ENCODE assay signal across 2 cellular contexts in genomic region chr12:12560587-12561304, GRCh38.
A peak's percentile ranks its signal among the peaks of the same experiment; 100 is the strongest.
TF ChIP-seq lines count a peak whose summit lies in the region.

No MANE protein-coding gene starts in this region.

TF ChIP-seq in IMR-90, 13 proteins besides CTCF, POLR2A, EP300 and RAD21 (continued from another document):
- no peak for TF ChIP-seq FOS (IDR thresholded peaks at IDR 0.05; ENCODE audit: low read depth, low read length)

TF ChIP-seq in SK-N-SH, 30 proteins besides CTCF, POLR2A, EP300 and RAD21:
- TF ChIP-seq TAF1 (IDR thresholded peaks at IDR 0.05; ENCODE audit: borderline replicate concordance, low read depth, low read length) = peak; percentile 9; the same call in 1 of the 2 replicates
- TF ChIP-seq TEAD4 (IDR thresholded peaks at IDR 0.05; ENCODE audit: borderline replicate concordance, insufficient read depth) = no peak
